ENCODE assay signal across 13 cellular contexts in genomic region chr19:17021793-17022590, GRCh38. TPM values are rescaled to one million over a fixed set of nuclear protein-coding genes. Genes with fewer than 3 reads are reported as not detected.
DNase-seq lines count a peak whose midpoint lies in the region; ATAC-seq, FAIRE-seq and TF ChIP-seq lines count a peak whose summit lies in the region.
"Had no signal": no experiment of that assay in that cellular context is flagged by ENCODE, and none has a peak within 500 bp of the region (broad histone marks: within the 10 kb centered on the region; RNA-seq: fewer than 3 reads in every experiment).

No MANE protein-coding gene starts in this region.

- H3K18ac ChIP-seq in mesendoderm (ENCODE audit: low read length), result no peak overlapping the region

- no peak overlapping the region for H3K9ac ChIP-seq in endothelial cell of umbilical vein (replicated peaks; ENCODE audit: extremely low read depth, insufficient read depth, low read length)
- no peak overlapping the region for H3K9ac ChIP-seq in mesendoderm (ENCODE audit: low read length)

- no peak for ATAC-seq in HG02885 (IDR thresholded peaks at IDR 0.05; ENCODE audit: poor library complexity, unreplicated experiment)
- ATAC-seq: GM23338, WTC11 had no signal

- no peak overlapping the region for H4K8ac ChIP-seq in mesendoderm (ENCODE audit: low read depth, low read length)

- DNase-seq in EL (peak; percentile 47), NOMO-1 treated with dmso at 0.1 percent for 144 hours (lab: John Stamatoyannopoulos, UW; ENCODE audit: unreplicated experiment) (peak; percentile 69), endothelial cell of umbilical vein (ENCODE audit: low read depth, low spot score) (peak; percentile 60), mesendoderm (peak; percentile 17), NCI-H446 treated with DMSO at 0.1 percent for 48 hours (lab: John Stamatoyannopoulos, UW) (no peak), DMS153 treated with DMSO at 0.1 percent for 48 hours (lab: John Stamatoyannopoulos, UW; ENCODE audit: unreplicated experiment) (no peak), uterus (no peak)
- DNase-seq: caudate nucleus; stimulated activated CD4-positive, alpha-beta T cell treated with anti-CD3 and anti-CD28 coated beads, Interleukin-12 subunit alpha, Interleukin-12 subunit beta, amount 100 ng/mL, for 4 hours had no signal

- intact Hi-C loops in endothelial cell of umbilical vein (cut with micrococcal nuclease) (no loop called here), uterus (cut with DNase I; ENCODE audit: low total_unique reads) (no loop called here)

- no peak overlapping the region for H2BK5ac ChIP-seq in mesendoderm (ENCODE audit: low read length)

- H3K9me3 ChIP-seq in endothelial cell of umbilical vein (replicated peaks; ENCODE audit: control insufficient read depth, insufficient read depth, low read length) (no peaks in the 10 kb centered on the region), uterus (peaks cover 0 to 4% of the 10 kb centered on the region in 2 donors)

- no peak overlapping the region for H3K23ac ChIP-seq in mesendoderm (ENCODE audit: low read length)

- no peak overlapping the region for H2AFZ ChIP-seq in endothelial cell of umbilical vein (ENCODE audit: low read depth, low read length)
- H2AFZ ChIP-seq: GM23338, hepatocyte had no signal

- H3K4me3 ChIP-seq in endothelial cell of umbilical vein (replicated peaks in 1 of 3; ENCODE audit: insufficient read depth in 1 of 3, low read depth in 1 of 3, low read length in 3 of 3), result no peak overlapping the region
- no peak overlapping the region for H3K4me3 ChIP-seq in mesendoderm (ENCODE audit: low read length)
- H3K4me3 ChIP-seq in uterus, result no peak overlapping the region
- H3K4me3 ChIP-seq: GM23338, hepatocyte had no signal

- no peak overlapping the region for H2BK120ac ChIP-seq in mesendoderm (ENCODE audit: low read depth, low read length)

- no peak overlapping the region for H2BK15ac ChIP-seq in mesendoderm (replicated peaks; ENCODE audit: low read depth)

- WGBS in mesendoderm (ENCODE audit: extremely low coverage, insufficient coverage, low lambda C conversion rate), result no CpG with 5 or more reads among the region's 12 CpGs

- H3K27me3 ChIP-seq in endothelial cell of umbilical vein (ENCODE audit: control insufficient read depth in 2 of 2, insufficient read depth in 2 of 2, low read length in 2 of 2) (peaks cover 12 to 17% of the 10 kb centered on the region in 2 experiments), mesendoderm (ENCODE audit: insufficient read depth, low read length, poor library complexity) (no peaks in the 10 kb centered on the region), uterus (no peaks in the 10 kb centered on the region)

- dilution Hi-C loops in endothelial cell of umbilical vein (cut with MboI; ENCODE audit: extremely low pct_ligation_motif_present, low sequenced_read_pairs), result no loop called here

- no peak overlapping the region for H4K5ac ChIP-seq in mesendoderm (ENCODE audit: low read length)

- H3K56ac ChIP-seq in mesendoderm (ENCODE audit: low read length), result no peak overlapping the region

- H3K79me2 ChIP-seq in endothelial cell of umbilical vein (ENCODE audit: control insufficient read depth, insufficient read depth, low read length), result no peaks in the 10 kb centered on the region
- no peaks in the 10 kb centered on the region for H3K79me2 ChIP-seq in mesendoderm (ENCODE audit: control insufficient read depth, insufficient read depth, low read length)
- H3K79me2 ChIP-seq: hepatocyte had no signal

- H3K9me1 ChIP-seq in endothelial cell of umbilical vein (replicated peaks; ENCODE audit: control insufficient read depth, extremely low read depth, insufficient read depth, low read length), result no peaks in the 10 kb centered on the region

- H3K4me2 ChIP-seq in endothelial cell of umbilical vein (ENCODE audit: insufficient read depth, low read length) (no peak overlapping the region), mesendoderm (ENCODE audit: low read length) (no peak overlapping the region)
- H3K4me2 ChIP-seq: GM23338, hepatocyte had no signal

- H3K4ac ChIP-seq in mesendoderm (ENCODE audit: low read depth, low read length), result no peak overlapping the region

- no peaks in the 10 kb centered on the region for H4K20me1 ChIP-seq in endothelial cell of umbilical vein (replicated peaks; ENCODE audit: control insufficient read depth, extremely low read depth, insufficient read depth, low read length)

- peak; percentile 75 for FAIRE-seq in endothelial cell of umbilical vein (lab: Jason Lieb, UNC)

- H3K36me3 ChIP-seq in endothelial cell of umbilical vein (ENCODE audit: control insufficient read depth in 2 of 2, extremely low read depth in 1 of 2, insufficient read depth in 2 of 2, low read length in 2 of 2) (no peaks in the 10 kb centered on the region), mesendoderm (ENCODE audit: control insufficient read depth, insufficient read depth, low read length) (no peaks in the 10 kb centered on the region), uterus (no peaks in the 10 kb centered on the region)

- no peaks in the 10 kb centered on the region for H3K79me1 ChIP-seq in mesendoderm (ENCODE audit: low read length)

- POLR2A ChIA-PET in endothelial cell of umbilical vein (lab: Charles Lee), result no interaction called here

- CTCF ChIA-PET in endothelial cell of umbilical vein (lab: Charles Lee), result interaction anchor here (1.2 kb wide), 1 partner anchor 31 kb away, joined by 3 read pairs; no protein-coding TSS in a partner anchor

- TF ChIP-seq POLR2A in endothelial cell of umbilical vein (IDR thresholded peaks at IDR 0.05; ENCODE audit: low read depth, low read length), result no peak
- TF ChIP-seq POLR2A in uterus (IDR thresholded peaks at IDR 0.05), result no peak

- H3K4me1 ChIP-seq in endothelial cell of umbilical vein (ENCODE audit: control insufficient read depth, extremely low read depth, insufficient read depth, low read length), result peaks cover 4% of the 10 kb centered on the region
- no peaks in the 10 kb centered on the region for H3K4me1 ChIP-seq in mesendoderm (ENCODE audit: control insufficient read depth, low read depth, low read length)
- H3K4me1 ChIP-seq in uterus, result no peaks in the 10 kb centered on the region

- no peak for TF ChIP-seq CTCF in endothelial cell of umbilical vein (IDR thresholded peaks at IDR 0.05; ENCODE audit: extremely low read depth in 1 of 2, insufficient read depth in 1 of 2, low read depth in 1 of 2, low read length in 2 of 2)
- no peak for TF ChIP-seq CTCF in uterus (IDR thresholded peaks at IDR 0.05)

- no TSS peak for BruUV-seq in endothelial cell of umbilical vein (replicated peaks; lab: Mats Ljungman, UMichigan)

- H3K27ac ChIP-seq in endothelial cell of umbilical vein (ENCODE audit: insufficient read depth, low read depth, low read length), result no peak overlapping the region
- no peak overlapping the region for H3K27ac ChIP-seq in mesendoderm (ENCODE audit: low read depth, low read length)
- no peak overlapping the region for H3K27ac ChIP-seq in uterus
- H3K27ac ChIP-seq: hepatocyte had no signal

- no peak overlapping the region for H2AK5ac ChIP-seq in mesendoderm (ENCODE audit: low read length)

TF ChIP-seq in endothelial cell of umbilical vein, 7 proteins besides CTCF, POLR2A, EP300 and RAD21 (continues in another document):
- TF ChIP-seq MYC (IDR thresholded peaks at IDR 0.05; ENCODE audit: low read depth, low read length), result no peak
- no peak for TF ChIP-seq POLR2AphosphoS5 (IDR thresholded peaks at IDR 0.05; ENCODE audit: insufficient read depth, low read depth, low read length)
- TF ChIP-seq MAX (IDR thresholded peaks at IDR 0.05; ENCODE audit: insufficient read depth, insufficient read length), result no peak
- no peak for TF ChIP-seq JUN (IDR thresholded peaks at IDR 0.05; ENCODE audit: borderline replicate concordance, insufficient read depth, insufficient read length, low read depth)

RNA-seq across cellular contexts. Expression of gene CPAMD8, which starts 4.6 kb away (rescaled TPM):
- total RNA-seq in endothelial cell of umbilical vein (2.2 and 2.9 TPM in 2 replicates), uterus (10 to 100 TPM in 3 of 4 donors, 1 to 10 TPM in 1; 2.8 to 18.3 (median 15.7) TPM)
- polyA plus RNA-seq in endothelial cell of umbilical vein, result 3.9 and 5.3 TPM in 2 replicates
- polyA plus RNA-seq in endothelial cell of umbilical vein (2011; cell fraction: cytosol; rRNA removed), result 1.8 and 2.4 TPM in 2 replicates
- 5.1 and 5.5 TPM in 2 replicates for polyA plus RNA-seq in endothelial cell of umbilical vein (2011; cell fraction: nucleus; rRNA removed)
- 0.95 and 1.8 TPM in 2 replicates for polyA plus RNA-seq in endothelial cell of umbilical vein (2012)
- polyA minus RNA-seq in endothelial cell of umbilical vein, result 2.0 and 3.2 TPM in 2 replicates
- polyA minus RNA-seq in endothelial cell of umbilical vein (2011; cell fraction: cytosol; rRNA and poly(A)+ RNA removed), result not detected
- 2.8 and 3.6 TPM in 2 replicates for polyA minus RNA-seq in endothelial cell of umbilical vein (2011; cell fraction: nucleus; rRNA and poly(A)+ RNA removed)
- 2.1 TPM for polyA plus RNA-seq in mesendoderm (2013, experiment 1 of 2)
- polyA plus RNA-seq in mesendoderm (2013, experiment 2 of 2), result 2.3 TPM

RNA-seq across cellular contexts. Expression of gene HAUS8, which starts 53.3 kb away (rescaled TPM):
- total RNA-seq in endothelial cell of umbilical vein, result 23.4 and 30.3 TPM in 2 replicates
- 9.0 and 9.6 TPM in 2 replicates for polyA plus RNA-seq in endothelial cell of umbilical vein
- 16.1 and 17.5 TPM in 2 replicates for polyA plus RNA-seq in endothelial cell of umbilical vein (2011; cell fraction: cytosol; rRNA removed)
- polyA plus RNA-seq in endothelial cell of umbilical vein (2011; cell fraction: nucleus; rRNA removed), result 17.8 and 25.4 TPM in 2 replicates
- 12.6 and 15.8 TPM in 2 replicates for polyA plus RNA-seq in endothelial cell of umbilical vein (2012)
- 7.9 and 8.0 TPM in 2 replicates for polyA minus RNA-seq in endothelial cell of umbilical vein
- 13.7 TPM for polyA minus RNA-seq in endothelial cell of umbilical vein (2011; cell fraction: cytosol; rRNA and poly(A)+ RNA removed)
- 7.5 and 8.4 TPM in 2 replicates for polyA minus RNA-seq in endothelial cell of umbilical vein (2011; cell fraction: nucleus; rRNA and poly(A)+ RNA removed)
- polyA plus RNA-seq in mesendoderm (2013, experiment 1 of 2), result 24.9 TPM
- 24.3 TPM for polyA plus RNA-seq in mesendoderm (2013, experiment 2 of 2)
- total RNA-seq in uterus, result 10 to 100 TPM in 2 of 4 donors, 1 to 10 TPM in 2; 2.6 to 11.5 (median 6.9) TPM

RNA-seq across cellular contexts. Expression of gene MYO9B, which starts 53.6 kb away (rescaled TPM):
- total RNA-seq in endothelial cell of umbilical vein (119 and 124 TPM in 2 replicates), uterus (100 to 1,000 TPM in 1 of 4 donors, 10 to 100 TPM in 3; 17.6 to 117 (median 54.1) TPM)
- 64.4 and 69.8 TPM in 2 replicates for polyA plus RNA-seq in endothelial cell of umbilical vein
- polyA plus RNA-seq in endothelial cell of umbilical vein (2011; cell fraction: cytosol; rRNA removed), result 43.2 and 47.5 TPM in 2 replicates
- polyA plus RNA-seq in endothelial cell of umbilical vein (2011; cell fraction: nucleus; rRNA removed), result 227 and 234 TPM in 2 replicates
- 76.5 and 94.6 TPM in 2 replicates for polyA plus RNA-seq in endothelial cell of umbilical vein (2012)
- 97.0 and 109 TPM in 2 replicates for polyA minus RNA-seq in endothelial cell of umbilical vein
- polyA minus RNA-seq in endothelial cell of umbilical vein (2011; cell fraction: cytosol; rRNA and poly(A)+ RNA removed), result 42.7 TPM
- polyA minus RNA-seq in endothelial cell of umbilical vein (2011; cell fraction: nucleus; rRNA and poly(A)+ RNA removed), result 104 and 123 TPM in 2 replicates
- polyA plus RNA-seq in mesendoderm (2013, experiment 1 of 2), result 28.8 TPM
- 29.1 TPM for polyA plus RNA-seq in mesendoderm (2013, experiment 2 of 2)

Comparison
In these comparisons a context has a peak if more than half of its experiments do, and no peak if none do; other contexts are left out.
1. DNase-seq: peak in EL (single experiment), NOMO-1 treated with dmso at 0.1 percent for 144 hours (single experiment), endothelial cell of umbilical vein (single experiment) and mesendoderm (single experiment); none in NCI-H446 treated with DMSO at 0.1 percent for 48 hours (single experiment), DMS153 treated with DMSO at 0.1 percent for 48 hours (single experiment) and uterus (0 of 2).